ENCODE assay signal across 11 cellular contexts in the genomic region with DNA sequence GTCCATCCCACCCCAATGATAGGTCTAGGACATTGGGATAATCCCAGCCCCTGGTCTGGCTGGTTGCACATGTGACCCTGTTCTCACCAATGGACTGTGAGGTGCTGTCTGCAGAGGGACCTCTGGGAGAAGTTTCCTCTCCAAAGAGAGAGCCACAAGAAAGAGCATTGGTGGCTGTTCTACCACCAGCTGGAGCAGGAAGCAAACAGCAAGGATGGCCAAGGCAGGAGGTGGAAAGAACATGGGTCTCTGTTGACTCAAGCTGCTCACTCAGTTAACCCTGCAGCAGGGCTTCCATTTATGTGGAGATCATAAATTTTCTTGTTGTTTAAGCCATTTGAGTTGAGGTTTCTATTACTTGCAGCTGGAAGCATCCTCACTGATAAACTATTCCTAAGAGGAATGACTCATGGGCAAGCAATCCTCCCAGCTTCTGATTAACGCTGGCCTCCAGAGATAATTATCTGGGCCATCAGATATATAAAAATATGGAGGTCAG. TPM values are rescaled to one million over a fixed set of nuclear protein-coding genes. Genes with fewer than 3 reads are reported as not detected.
DNase-seq lines count a peak whose midpoint lies in the region; ATAC-seq and TF ChIP-seq lines count a peak whose summit lies in the region.
"Had no signal": no experiment of that assay in that cellular context is flagged by ENCODE, and none has a peak within 500 bp of the region (broad histone marks: within the 10 kb centered on the region; RNA-seq: fewer than 3 reads in every experiment).

No MANE protein-coding gene starts in this region.

- H3K4me2 ChIP-seq in fibroblast of lung (ENCODE audit: extremely low read depth, insufficient read depth, low read length): peak overlapping the region; percentile 51

- peak overlapping the region; percentile 73 for H3K27ac ChIP-seq in fibroblast of lung (ENCODE audit: insufficient read depth, low read length)
- H3K27ac ChIP-seq: WERI-Rb-1 had no signal

- H2AFZ ChIP-seq in fibroblast of lung (ENCODE audit: low read length): no peak overlapping the region

- H3K9me3 ChIP-seq in fibroblast of lung (ENCODE audit: control insufficient read depth, insufficient read depth, low read depth, low read length): no peaks in the 10 kb centered on the region

- no peak for ATAC-seq in HG03378 (IDR thresholded peaks at IDR 0.05; ENCODE audit: unreplicated experiment)
- ATAC-seq in GM21576 (IDR thresholded peaks at IDR 0.05; ENCODE audit: unreplicated experiment): no peak

- H3K4me3 ChIP-seq in fibroblast of lung (replicated peaks in 1 of 4; ENCODE audit: control extremely low read depth in 1 of 4, insufficient read depth in 1 of 4, low read depth in 3 of 4, low read length in 4 of 4): no peak overlapping the region

- H3K9ac ChIP-seq in fibroblast of lung (ENCODE audit: insufficient read depth, low read length): no peak overlapping the region

- H3K79me2 ChIP-seq in fibroblast of lung (ENCODE audit: control insufficient read depth, insufficient read depth, low read length): no peaks in the 10 kb centered on the region

- H4K20me1 ChIP-seq in fibroblast of lung (ENCODE audit: control insufficient read depth, extremely low read depth, insufficient read depth, low read length): no peaks in the 10 kb centered on the region

- peaks cover 15% of the 10 kb centered on the region for H3K4me1 ChIP-seq in fibroblast of lung (ENCODE audit: control insufficient read depth, extremely low read depth, insufficient read depth, low read length)

- H3K36me3 ChIP-seq in fibroblast of lung (ENCODE audit: control insufficient read depth, insufficient read depth, low read length): no peaks in the 10 kb centered on the region
- H3K36me3 ChIP-seq: WERI-Rb-1 had no signal

- DNase-seq in DMS79 treated with DMSO at 0.1 percent for 48 hours (lab: John Stamatoyannopoulos, UW) (peak; percentile 39), DMS79 (lab: John Stamatoyannopoulos, UW) (no peak), RKO (ENCODE audit: low spot score) (peak; percentile 80), fibroblast of lung (ENCODE audit: low read depth in 2 of 2) (peak; percentile 90 to 93), smooth muscle cell of the brain vasculature (ENCODE audit: low read depth, low spot score) (peak; percentile 43), NCI-H2029 treated with DMSO at 0.1 percent for 48 hours (lab: John Stamatoyannopoulos, UW) (no peak)
- DNase-seq: NCI-H187 treated with DMSO at 0.1 percent for 48 hours, small intestine, WERI-Rb-1 had no signal

- no peaks in the 10 kb centered on the region for H3K27me3 ChIP-seq in fibroblast of lung (ENCODE audit: control insufficient read depth, insufficient read depth, low read length)

- no peak for TF ChIP-seq CTCF in fibroblast of lung (conservative IDR thresholded peaks at IDR 0.05 in 1 of 2, IDR thresholded peaks at IDR 0.05 in 1 of 2; ENCODE audit: low read depth in 1 of 2, low read length in 2 of 2)

RNA-seq across cellular contexts. Expression of gene CYB5B, which starts 52.5 kb away (rescaled TPM):
- total RNA-seq in fibroblast of lung: 37.2 and 87.4 TPM in 2 replicates
- 220 and 248 TPM in 2 replicates for polyA plus RNA-seq in fibroblast of lung
- polyA plus RNA-seq in fibroblast of lung (2012): 123 and 144 TPM in 2 replicates
- 115 and 178 TPM in 2 replicates for polyA minus RNA-seq in fibroblast of lung (ENCODE audit: low replicate concordance)

Comparison
In these comparisons a context has a peak if more than half of its experiments do, and no peak if none do; other contexts are left out.
1. DNase-seq: peak in DMS79 treated with DMSO at 0.1 percent for 48 hours (single experiment), RKO (single experiment), fibroblast of lung (2 of 2) and smooth muscle cell of the brain vasculature (single experiment); none in DMS79 (single experiment) and NCI-H2029 treated with DMSO at 0.1 percent for 48 hours (single experiment).